Comparison of ENCODE assay signal across 21 cellular contexts in the genomic region with DNA sequence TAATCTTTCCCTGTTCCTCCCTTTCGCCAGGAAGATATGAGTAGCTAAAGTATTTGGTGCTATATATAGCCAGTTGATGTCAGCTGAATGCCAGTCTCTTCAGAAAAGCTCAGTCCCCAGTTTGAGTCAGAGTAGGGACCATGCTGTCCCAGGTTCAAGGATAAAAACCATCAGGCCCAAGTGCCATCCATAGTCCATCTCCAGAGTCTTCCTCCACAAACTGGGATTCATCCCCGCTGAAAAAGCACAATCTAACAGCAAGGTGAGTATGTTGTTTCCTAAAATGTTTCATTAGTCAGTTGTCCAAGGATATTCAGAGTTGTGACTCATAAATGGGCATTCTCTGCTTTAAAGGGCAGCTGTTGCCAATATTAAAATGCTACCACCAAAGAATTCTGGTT. TPM values are rescaled to one million over a fixed set of nuclear protein-coding genes. Genes with fewer than 3 reads are reported as not detected.
DNase-seq lines count a peak whose midpoint lies in the region; ATAC-seq, FAIRE-seq and TF ChIP-seq lines count a peak whose summit lies in the region.
"Had no signal": no experiment of that assay in that cellular context is flagged by ENCODE, and none has a peak within 500 bp of the region (broad histone marks: within the 10 kb centered on the region; RNA-seq: fewer than 3 reads in every experiment).

A gene (plus strand): TSS at position 112 of the 401 bp plus-strand sequence. CDS start 694 bp downstream, outside the sequence.

- H3K27me3 ChIP-seq in bronchial epithelial cell (ENCODE audit: control insufficient read depth, insufficient read depth, low read length) (no peaks in the 10 kb centered on the region), heart right ventricle (no peaks in the 10 kb centered on the region), skeletal muscle satellite cell (ENCODE audit: control insufficient read depth, insufficient read depth, low read length) (no peaks in the 10 kb centered on the region)
- H3K27me3 ChIP-seq: BE2C, upper lobe of left lung had no signal

- FAIRE-seq in bronchial epithelial cell (lab: Jason Lieb, UNC): no peak

- H3K27ac ChIP-seq in heart right ventricle (peak within 1 kb of the TSS; percentile 67 to 93 (median 86)), caudate nucleus (ENCODE audit: low read depth, low read length) (no peak within 1 kb of the TSS)
- H3K27ac ChIP-seq: upper lobe of left lung had no signal

- H3K4me3 ChIP-seq in bronchial epithelial cell (ENCODE audit: low read depth, low read length): no peak within 1 kb of the TSS
- H3K4me3 ChIP-seq in heart right ventricle: peak within 1 kb of the TSS; percentile 20 to 60 (median 47)
- no peak within 1 kb of the TSS for H3K4me3 ChIP-seq in skeletal muscle satellite cell (ENCODE audit: low read length)
- H3K4me3 ChIP-seq: upper lobe of left lung had no signal

- H3K9me3 ChIP-seq in heart right ventricle (no peaks in the 10 kb centered on the region), skeletal muscle satellite cell (replicated peaks; ENCODE audit: low read length) (no peaks in the 10 kb centered on the region)
- H3K9me3 ChIP-seq: BE2C, upper lobe of left lung had no signal

- peak within 1 kb of the TSS; percentile 9 for H3K9ac ChIP-seq in skeletal muscle satellite cell (ENCODE audit: low read depth, low read length)

- H3K36me3 ChIP-seq in bronchial epithelial cell (ENCODE audit: control insufficient read depth, insufficient read depth, low read length): no peaks in the 10 kb centered on the region
- no peaks in the 10 kb centered on the region for H3K36me3 ChIP-seq in heart right ventricle
- H3K36me3 ChIP-seq in skeletal muscle satellite cell (ENCODE audit: insufficient read depth, low read length): no peaks in the 10 kb centered on the region
- H3K36me3 ChIP-seq: BE2C, upper lobe of left lung had no signal

- intact Hi-C loops in heart right ventricle (cut with DNase I): loop anchor here in 7 of 10 donors (5.0 to 10.0 kb wide), 5 partner anchors 53 to 151 kb away; no protein-coding TSS in a partner anchor

- peak; percentile 25 for DNase-seq in HT1080 (ENCODE audit: low read depth)
- DNase-seq in bronchial epithelial cell (ENCODE audit: low read depth): peak; percentile 48
- peak in 1 of 2 donors; percentile 45 for DNase-seq in heart right ventricle
- DNase-seq in caudate nucleus (lab: John Stamatoyannopoulos, UW): no peak
- DNase-seq in SHP77 treated with DMSO at 0.1 percent for 48 hours (lab: John Stamatoyannopoulos, UW): no peak
- no peak for DNase-seq in GDM1 (lab: John Stamatoyannopoulos, UW)
- DNase-seq: activated CD8-positive, alpha-beta memory T cell treated with anti-CD3 and anti-CD28 coated beads, Interleukin-2, amount 50 U/mL, for 4 hours; activated naive CD4-positive, alpha-beta T cell; BE2C; natural killer cell; NCI-H187 treated with DMSO at 0.1 percent for 48 hours; NCI-H69; retina; stimulated activated CD4-positive, alpha-beta T cell treated with anti-CD3 and anti-CD28 coated beads, Interleukin-2, amount 100 ng/mL, for 48 hours; T-helper 17 cell; upper lobe of left lung had no signal

- TF ChIP-seq CTCF in bronchial epithelial cell (IDR thresholded peaks at IDR 0.05; ENCODE audit: insufficient read depth, low read length, severe bottlenecking) (no peak), heart right ventricle (IDR thresholded peaks at IDR 0.05) (no peak)

- H3K4me1 ChIP-seq in heart right ventricle: peaks cover 0 to 48% (median 31%) of the 10 kb centered on the region in 9 donors
- peaks cover 70% of the 10 kb centered on the region for H3K4me1 ChIP-seq in skeletal muscle satellite cell (ENCODE audit: control insufficient read depth, insufficient read depth, low read length)
- H3K4me1 ChIP-seq: BE2C had no signal

- ATAC-seq in heart right ventricle: peak; percentile 67 to 93 (median 88)
- ATAC-seq in HG02885 (IDR thresholded peaks at IDR 0.05; ENCODE audit: poor library complexity, unreplicated experiment): no peak
- ATAC-seq: activated CD4-positive, CD25-positive, alpha-beta regulatory T cell treated with anti-CD3 and anti-CD28 coated beads, Interleukin-2, amount 50 U/mL, for 24 hours; natural killer cell; Panc1; T-helper 17 cell had no signal

- peak within 1 kb of the TSS; percentile 31 for H3K4me2 ChIP-seq in skeletal muscle satellite cell (ENCODE audit: low read length)

- WGBS in heart right ventricle, 2 donors: 50 to 58% methylated on average over 2 of the region's 2 CpGs

RNA-seq across cellular contexts. Expression of the gene that starts here (rescaled TPM):
- total RNA-seq in HT1080 (2014; rRNA removed; shearing (Covaris generic)): not detected in 2 replicates
- polyA plus RNA-seq in HT1080 (2015; cell fraction: cytosol; rRNA removed): 0.02 and 0.08 TPM in 2 replicates
- 0.06 TPM in 1 of 2 replicates, not detected in the other for polyA plus RNA-seq in HT1080 (2015; cell fraction: nucleus; rRNA removed)
- total RNA-seq in bronchial epithelial cell (not detected in 2 replicates), heart right ventricle (1,000 to 10,000 TPM in 1 of 10 donors, 100 to 1,000 TPM in 9; 655 to 1,008 (median 906) TPM)
- 100 to 1,000 TPM; 231 to 772 TPM for polyA plus RNA-seq in heart right ventricle
- total RNA-seq in skeletal muscle satellite cell (2012; rRNA removed): 0.51 and 1.1 TPM in 2 replicates
- total RNA-seq: HT-29, natural killer cell, T-helper 17 cell had no signal

Comparison
In these comparisons a context has a peak if more than half of its experiments do, and no peak if none do; other contexts are left out.
1. RNA of the gene that starts here (total RNA-seq): 655 to 1,008 TPM in heart right ventricle; not detected in HT1080 and not detected in bronchial epithelial cell; every median in the first group is over 100 times any median in the second.
2. Peak in DNase-seq in HT1080; RNA of the gene not detected or under 1 TPM.
3. Peak in DNase-seq in bronchial epithelial cell; RNA of the gene not detected or under 1 TPM.
4. H3K4me3 ChIP-seq: peak in heart right ventricle (10 of 10); none in bronchial epithelial cell (single experiment) and skeletal muscle satellite cell (single experiment).